In genomic region chr6:2111162-2111677, GRCh38 we compare ENCODE assay signal across 1 cellular context.
TF ChIP-seq lines count a peak whose summit lies in the region.

No MANE protein-coding gene starts in this region.

TF ChIP-seq in GM12878, 131 proteins besides CTCF, POLR2A, EP300 and RAD21 (continued from another document):
- TF ChIP-seq, protein P1, sequence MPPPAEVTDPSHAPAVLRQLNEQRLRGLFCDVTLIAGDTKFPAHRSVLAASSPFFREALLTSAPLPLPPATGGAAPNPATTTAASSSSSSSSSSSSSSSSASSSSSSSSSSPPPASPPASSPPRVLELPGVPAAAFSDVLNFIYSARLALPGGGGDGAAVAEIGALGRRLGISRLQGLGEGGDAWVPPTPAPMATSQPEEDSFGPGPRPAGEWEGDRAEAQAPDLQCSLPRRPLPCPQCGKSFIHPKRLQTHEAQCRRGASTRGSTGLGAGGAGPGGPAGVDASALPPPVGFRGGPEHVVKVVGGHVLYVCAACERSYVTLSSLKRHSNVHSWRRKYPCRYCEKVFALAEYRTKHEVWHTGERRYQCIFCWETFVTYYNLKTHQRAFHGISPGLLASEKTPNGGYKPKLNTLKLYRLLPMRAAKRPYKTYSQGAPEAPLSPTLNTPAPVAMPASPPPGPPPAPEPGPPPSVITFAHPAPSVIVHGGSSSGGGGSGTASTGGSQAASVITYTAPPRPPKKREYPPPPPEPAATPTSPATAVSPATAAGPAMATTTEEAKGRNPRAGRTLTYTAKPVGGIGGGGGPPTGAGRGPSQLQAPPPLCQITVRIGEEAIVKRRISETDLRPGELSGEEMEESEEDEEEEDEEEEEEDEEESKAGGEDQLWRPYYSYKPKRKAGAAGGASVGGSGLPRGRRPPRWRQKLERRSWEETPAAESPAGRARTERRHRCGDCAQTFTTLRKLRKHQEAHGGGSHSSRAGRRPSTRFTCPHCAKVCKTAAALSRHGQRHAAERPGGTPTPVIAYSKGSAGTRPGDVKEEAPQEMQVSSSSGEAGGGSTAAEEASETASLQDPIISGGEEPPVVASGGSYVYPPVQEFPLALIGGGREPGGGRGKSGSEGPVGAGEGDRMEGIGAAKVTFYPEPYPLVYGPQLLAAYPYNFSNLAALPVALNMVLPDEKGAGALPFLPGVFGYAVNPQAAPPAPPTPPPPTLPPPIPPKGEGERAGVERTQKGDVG (CRISPR knock-in tag; IDR thresholded peaks at IDR 0.05) = no peak
